Comparison of ENCODE assay signal across 8 cellular contexts in genomic region chr17:48037036-48037881, GRCh38. TPM values are rescaled to one million over a fixed set of nuclear protein-coding genes. Genes with fewer than 3 reads are reported as not detected.
DNase-seq lines count a peak whose midpoint lies in the region; ATAC-seq, FAIRE-seq and TF ChIP-seq lines count a peak whose summit lies in the region.

Gene COPZ2, minus strand, starts transcription at chr17:48037797. Its CDS starts 20 bp downstream, at chr17:48037777.

- no peak within 1 kb of the TSS; the same call in 1 of the 2 replicates for H2BK15ac ChIP-seq in H1 (ENCODE audit: low read length)

- no peaks in the 10 kb centered on the region for H3K79me1 ChIP-seq in H1 (ENCODE audit: low read depth, low read length)

- no peak within 1 kb of the TSS for H4K8ac ChIP-seq in H1 (ENCODE audit: extremely low read depth, insufficient read depth, low read length)

- H4K5ac ChIP-seq in H1 (ENCODE audit: insufficient read length, low read depth, low read length) = no peak within 1 kb of the TSS

- H3K27ac ChIP-seq in HUES48 (ENCODE audit: low read depth, low read length) (no peak within 1 kb of the TSS), H1 (ENCODE audit: low read depth, low read length) (no peak within 1 kb of the TSS), mesodermal cell (ENCODE audit: low read depth, low read length, severe bottlenecking) (no peak within 1 kb of the TSS)

- H3K9ac ChIP-seq in HUES48 (ENCODE audit: low read depth, low read length) (no peak within 1 kb of the TSS), H1 (replicated peaks in 1 of 4; ENCODE audit: extremely low read depth in 1 of 4, low read depth in 3 of 4, low read length in 3 of 4) (no peak within 1 kb of the TSS; a peak in 1 of 7 replicates)

- no peak within 1 kb of the TSS for H2BK20ac ChIP-seq in H1 (ENCODE audit: low read length)

- H3K4me1 ChIP-seq in HUES48 (ENCODE audit: control insufficient read depth, insufficient read depth, low read length) (peaks cover 5% of the 10 kb centered on the region), H1 (replicated peaks in 1 of 4; ENCODE audit: control insufficient read depth in 3 of 4, insufficient read depth in 4 of 4, low read length in 3 of 4) (peaks cover 2 to 7% (median 4%) of the 10 kb centered on the region in 4 experiments; a peak in 5 of 7 replicates), mesodermal cell (ENCODE audit: control insufficient read depth, insufficient read depth, low read length, poor library complexity, severe bottlenecking) (no peaks in the 10 kb centered on the region)

- no peak within 1 kb of the TSS for H2AK5ac ChIP-seq in H1 (ENCODE audit: low read depth, low read length)

- peak; percentile 61 to 73 (median 68) for TF ChIP-seq CTCF in H1 (IDR thresholded peaks at IDR 0.05; ENCODE audit: control extremely low read depth in 1 of 3, insufficient read depth in 1 of 3, low read depth in 1 of 3, low read length in 3 of 3)

- H3K27ac Mint-ChIP-seq in activated CD4-positive, alpha-beta memory T cell treated with anti-CD3 and anti-CD28 coated beads for 36 hours = no peak within 1 kb of the TSS
- peak within 1 kb of the TSS; percentile 93 to 97 for H3K27ac Mint-ChIP-seq in stimulated activated naive CD8-positive, alpha-beta T cell treated with anti-CD3 and anti-CD28 coated beads, Interleukin-15, amount 100 ng/mL, for 72 hours

- POLR2A ChIA-PET in activated CD4-positive, alpha-beta memory T cell treated with anti-CD3 and anti-CD28 coated beads for 36 hours (lab: Charles Lee) = interaction anchor here (1.0 to 2.9 kb wide), 3 partner anchors 10 to 22 kb away, joined by 3 to 15 read pairs (median 4); partner anchors contain the start of gene NFE2L1
- POLR2A ChIA-PET in H1 (lab: Charles Lee; ENCODE audit: partially characterized antibody) = interaction anchor here (2.6 to 28.1 kb wide), 2 partner anchors 11 to 25 kb away, joined by 9 to 1227 read pairs; partner anchors contain the start of gene NFE2L1

- DNase-seq in DMS53 (lab: John Stamatoyannopoulos, UW) (peak; percentile 80), H1 (ENCODE audit: low read depth in 1 of 2, low spot score in 2 of 2) (peak in 1 of 2 experiments; percentile 73), NCI-H1436 treated with DMSO at 0.1 percent for 48 hours (lab: John Stamatoyannopoulos, UW) (no peak)
- DNase-seq in activated CD4-positive, alpha-beta memory T cell treated with anti-CD3 and anti-CD28 coated beads for 36 hours = peak; percentile 76
- peak; percentile 73 to 80 for DNase-seq in stimulated activated naive CD8-positive, alpha-beta T cell treated with anti-CD3 and anti-CD28 coated beads, Interleukin-15, amount 100 ng/mL, for 72 hours

- peaks cover 0 to 3% of the 10 kb centered on the region in 2 experiments for H4K20me1 ChIP-seq in H1 (replicated peaks in 1 of 2; ENCODE audit: control insufficient read depth in 1 of 2, insufficient read depth in 2 of 2, low read length in 2 of 2)

- no peaks in the 10 kb centered on the region for H3K9me3 ChIP-seq in HUES48 (ENCODE audit: control insufficient read depth, insufficient read depth, low read length)
- H3K9me3 ChIP-seq in H1 (ENCODE audit: insufficient read depth in 2 of 2, low read depth in 1 of 2, low read length in 1 of 2) = no peaks in the 10 kb centered on the region
- H3K9me3 ChIP-seq in mesodermal cell (ENCODE audit: control insufficient read depth, low read length) = no peaks in the 10 kb centered on the region

- no peak within 1 kb of the TSS for H3K23ac ChIP-seq in H1 (ENCODE audit: insufficient read length)

- peaks cover 4% of the 10 kb centered on the region; the same call in 1 of the 2 replicates for H3K23me2 ChIP-seq in H1 (ENCODE audit: low read depth, low read length)

- TF ChIP-seq POLR2A in H1 (IDR thresholded peaks at IDR 0.05; ENCODE audit: control extremely low read depth in 1 of 2, low read depth in 2 of 2, low read length in 2 of 2) = no peak

- ATAC-seq in stimulated activated naive CD8-positive, alpha-beta T cell treated with anti-CD3 and anti-CD28 coated beads, Interleukin-15, amount 100 ng/mL, for 72 hours = peak; percentile 98
- no peak for ATAC-seq in GM18502 (IDR thresholded peaks at IDR 0.05; ENCODE audit: poor library complexity, unreplicated experiment)

- H3K18ac ChIP-seq in H1 (ENCODE audit: extremely low read depth, low read length) = no peak within 1 kb of the TSS

- no peak within 1 kb of the TSS for H4K91ac ChIP-seq in H1 (replicated peaks; ENCODE audit: insufficient read length, low read length)

- peak within 1 kb of the TSS; percentile 71 to 89 for H3K4me2 ChIP-seq in H1 (ENCODE audit: insufficient read depth in 1 of 2, low read depth in 2 of 2, low read length in 2 of 2)

- H3K36me3 Mint-ChIP-seq in activated CD4-positive, alpha-beta memory T cell treated with anti-CD3 and anti-CD28 coated beads for 36 hours = no peaks in the 10 kb centered on the region

- H3K27me3 Mint-ChIP-seq in activated CD4-positive, alpha-beta memory T cell treated with anti-CD3 and anti-CD28 coated beads for 36 hours = peaks cover 36% of the 10 kb centered on the region
- peaks cover 56% of the 10 kb centered on the region for H3K27me3 Mint-ChIP-seq in stimulated activated naive CD8-positive, alpha-beta T cell treated with anti-CD3 and anti-CD28 coated beads, Interleukin-15, amount 100 ng/mL, for 72 hours

- H3K27me3 ChIP-seq in HUES48 (ENCODE audit: control insufficient read depth, insufficient read depth, low read length) = peaks cover 32% of the 10 kb centered on the region
- H3K27me3 ChIP-seq in H1 (replicated peaks in 1 of 4; ENCODE audit: control insufficient read depth in 3 of 4, extremely low read depth in 1 of 4, insufficient read depth in 3 of 4, low read length in 3 of 4) = peaks cover 6 to 27% (median 20%) of the 10 kb centered on the region in 4 experiments

- peak; percentile 41 to 51 for TF ChIP-seq RAD21 in H1 (IDR thresholded peaks at IDR 0.05 in 1 of 2, conservative IDR thresholded peaks at IDR 0.05 in 1 of 2; ENCODE audit: low read depth in 2 of 2, low read length in 2 of 2)

- H3K4me3 ChIP-seq in HUES48 (ENCODE audit: low read depth, low read length) (peak within 1 kb of the TSS; percentile 72), H1 (ENCODE audit: extremely low read depth in 1 of 4, insufficient read depth in 2 of 4, low read depth in 3 of 4, low read length in 4 of 4) (peak within 1 kb of the TSS; percentile 36 to 65 (median 45)), mesodermal cell (ENCODE audit: extremely low read depth, insufficient read depth, low read length, poor library complexity, severe bottlenecking) (peak within 1 kb of the TSS; percentile 43)

- no peak within 1 kb of the TSS for H3K56ac ChIP-seq in H1 (replicated peaks; ENCODE audit: insufficient read length, low read depth, low read length)

- no peak within 1 kb of the TSS for H2BK120ac ChIP-seq in H1 (replicated peaks; ENCODE audit: low read depth, low read length)

- H3K4ac ChIP-seq in H1 (replicated peaks; ENCODE audit: insufficient read length, low read depth, low read length) = no peak within 1 kb of the TSS

- no peak for FAIRE-seq in H1 (lab: Jason Lieb, UNC)

- peaks cover 7% of the 10 kb centered on the region for H3K4me1 Mint-ChIP-seq in activated CD4-positive, alpha-beta memory T cell treated with anti-CD3 and anti-CD28 coated beads for 36 hours (ENCODE audit: low read depth)
- peaks cover 24% of the 10 kb centered on the region for H3K4me1 Mint-ChIP-seq in stimulated activated naive CD8-positive, alpha-beta T cell treated with anti-CD3 and anti-CD28 coated beads, Interleukin-15, amount 100 ng/mL, for 72 hours

- H2BK5ac ChIP-seq in H1 (ENCODE audit: low read depth, low read length) = no peak within 1 kb of the TSS

- H3K4me3 Mint-ChIP-seq in activated CD4-positive, alpha-beta memory T cell treated with anti-CD3 and anti-CD28 coated beads for 36 hours = peak within 1 kb of the TSS; percentile 78
- H3K4me3 Mint-ChIP-seq in stimulated activated naive CD8-positive, alpha-beta T cell treated with anti-CD3 and anti-CD28 coated beads, Interleukin-15, amount 100 ng/mL, for 72 hours = peak within 1 kb of the TSS; percentile 91 to 96

- intact Hi-C loops in activated CD4-positive, alpha-beta memory T cell treated with anti-CD3 and anti-CD28 coated beads for 36 hours (cut with micrococcal nuclease) = loop anchor here (1.0 to 2.0 kb wide), 2 partner anchors 11 to 38 kb away; partner anchors contain the start of gene NFE2L1

- peak within 1 kb of the TSS; percentile 92 for H2AFZ ChIP-seq in H1 (ENCODE audit: low read length)

- H3K9me3 Mint-ChIP-seq in activated CD4-positive, alpha-beta memory T cell treated with anti-CD3 and anti-CD28 coated beads for 36 hours = no peaks in the 10 kb centered on the region
- H3K9me3 Mint-ChIP-seq in stimulated activated naive CD8-positive, alpha-beta T cell treated with anti-CD3 and anti-CD28 coated beads, Interleukin-15, amount 100 ng/mL, for 72 hours = no peaks in the 10 kb centered on the region

- TF ChIP-seq EP300 in H1 (IDR thresholded peaks at IDR 0.05; ENCODE audit: borderline replicate concordance in 1 of 2, low read depth in 2 of 2, low read length in 2 of 2) = no peak

- H2BK12ac ChIP-seq in H1 (ENCODE audit: low read depth, low read length) = peak within 1 kb of the TSS; percentile 50; the same call in 1 of the 2 replicates

- CTCF ChIA-PET in activated CD4-positive, alpha-beta memory T cell treated with anti-CD3 and anti-CD28 coated beads for 36 hours (lab: Charles Lee) = interaction anchor here (0.9 to 4.9 kb wide), 12 partner anchors 11 to 270 kb away, joined by 3 to 40 read pairs (median 4); partner anchors contain the start of genes NFE2L1 and SNX11
- CTCF ChIA-PET in H1 (lab: Charles Lee; ENCODE audit: partially characterized antibody) = interaction anchor here (0.7 to 6.5 kb wide), 19 partner anchors 10 to 271 kb away, joined by 3 to 56 read pairs (median 7); partner anchors contain the start of gene NFE2L1

- H3K79me2 ChIP-seq in H1 (ENCODE audit: control insufficient read depth in 1 of 2, insufficient read depth in 2 of 2, low read length in 2 of 2) = no peaks in the 10 kb centered on the region

- H3K36me3 ChIP-seq in HUES48 (ENCODE audit: control insufficient read depth, insufficient read depth, low read length) (no peaks in the 10 kb centered on the region), H1 (ENCODE audit: control insufficient read depth in 2 of 4, insufficient read depth in 4 of 4, low read length in 3 of 4) (no peaks in the 10 kb centered on the region), mesodermal cell (ENCODE audit: control insufficient read depth, insufficient read depth, low read length) (no peaks in the 10 kb centered on the region)

- no peak within 1 kb of the TSS for H3K14ac ChIP-seq in H1 (ENCODE audit: insufficient read length)

- WGBS in H1 (ENCODE audit: extremely low coverage in 1 of 2, insufficient coverage in 1 of 2, insufficient read length in 1 of 2, insufficient replicate concordance in 2 of 2, low coverage in 1 of 2, low lambda C conversion rate in 2 of 2, missing lambda C conversion rate in 1 of 2), 2 experiments = 17% methylated on average over 22 of the region's 81 CpGs; no CpG with 5 or more reads in 1 of the 2 experiments
- WGBS in mesodermal cell (ENCODE audit: insufficient coverage in 2 of 2), 2 experiments = 10% methylated on average over 51 to 67 of the region's 81 CpGs

RNA-seq across cellular contexts. Expression of gene COPZ2, which starts in this region (rescaled TPM):
- total RNA-seq in activated CD4-positive, alpha-beta memory T cell treated with anti-CD3 and anti-CD28 coated beads for 36 hours = 1 to 10 TPM; 4.9 to 6.2 TPM
- total RNA-seq in H1 (2021; fragmentation: NEBNext Ultra II Directional; extraction: Animal tissue kit (Norgen Biotek cat#: 25700)) = not detected in 2 replicates
- 0.24 and 0.25 TPM in 2 replicates for polyA plus RNA-seq in H1 (2011; rRNA removed)
- polyA plus RNA-seq in H1 (2011; cell fraction: cytosol; rRNA removed) = 0.23 TPM
- 0.47 TPM for polyA plus RNA-seq in H1 (2011; cell fraction: nucleus; rRNA removed)
- 0.34 to 0.45 TPM in 2 of 4 replicates, not detected in the others for polyA plus RNA-seq in H1 (2012, experiment 1 of 2)
- polyA plus RNA-seq in H1 (2012, experiment 2 of 2) = not detected
- 0.41 TPM for polyA plus RNA-seq in H1 (2013, experiment 1 of 2)
- 0.70 TPM for polyA plus RNA-seq in H1 (2013, experiment 2 of 2)
- not detected in 2 replicates for polyA minus RNA-seq in H1 (2011; rRNA and poly(A)+ RNA removed)
- polyA minus RNA-seq in H1 (2011; cell fraction: cytosol; rRNA and poly(A)+ RNA removed) = not detected
- not detected for polyA minus RNA-seq in H1 (2011; cell fraction: nucleus; rRNA and poly(A)+ RNA removed)
- 5.7 TPM for polyA plus RNA-seq in mesodermal cell (2013, experiment 1 of 2)
- 8.0 TPM for polyA plus RNA-seq in mesodermal cell (2013, experiment 2 of 2)
